39 cellular contexts compared by ENCODE assay signal in genomic region chr6:30966154-30966553, GRCh38. TPM values are rescaled to one million over a fixed set of nuclear protein-coding genes. Genes with fewer than 3 reads are reported as not detected.
"Had no signal": no experiment of that assay in that cellular context is flagged by ENCODE, and none has a peak within 500 bp of the region (broad histone marks: within the 10 kb centered on the region; RNA-seq: fewer than 3 reads in every experiment).

No MANE protein-coding gene starts in this region.

- H3K27ac Mint-ChIP-seq: activated CD4-positive, alpha-beta T cell treated with anti-CD3 and anti-CD28 coated beads for 36 hours; activated T-cell treated with anti-CD3 and anti-CD28 coated beads, Interleukin-2, amount 50 U/mL, for 24 hours; brain; mesothelial cell of epicardium; stimulated activated naive CD8-positive, alpha-beta T cell treated with anti-CD3 and anti-CD28 coated beads, Interleukin-15, Interleukin-2, amounts not matched to agents 100 ng/mL and 50 ng/mL, for 24 hours had no signal

- H3K79me2 ChIP-seq: hepatocyte had no signal

- H3K9me3 ChIP-seq: gastroesophageal sphincter, pancreas, prostate gland, thoracic aorta had no signal

- H3K36me3 ChIP-seq: gastroesophageal sphincter, pancreas, prostate gland, thoracic aorta had no signal

- H3K9me3 Mint-ChIP-seq: activated T-cell treated with anti-CD3 and anti-CD28 coated beads, Interleukin-2, amount 50 U/mL, for 24 hours; mesothelial cell of epicardium; stimulated activated effector memory CD8-positive, alpha-beta T cell treated with anti-CD3 and anti-CD28 coated beads, Interleukin-12 subunit alpha, Interleukin-12 subunit beta, amount 100 ng/mL, for 72 hours; stimulated activated naive CD8-positive, alpha-beta T cell treated with anti-CD3 and anti-CD28 coated beads, Interleukin-15, Interleukin-2, amounts not matched to agents 100 ng/mL and 50 ng/mL, for 24 hours had no signal

- H2AFZ ChIP-seq: hepatocyte had no signal

- H3K4me1 Mint-ChIP-seq: activated CD4-positive, alpha-beta T cell treated with anti-CD3 and anti-CD28 coated beads for 36 hours; brain; mesothelial cell of epicardium had no signal

- ATAC-seq: activated CD4-positive, alpha-beta T cell treated with anti-CD3 and anti-CD28 coated beads for 36 hours; gastroesophageal sphincter; left colon; pancreas; sciatic nerve had no signal

- H3K27me3 ChIP-seq: dorsolateral prefrontal cortex, hepatocyte, pancreas had no signal

- H3K4me2 ChIP-seq: hepatocyte had no signal

- H3K4me1 ChIP-seq: gastroesophageal sphincter, pancreas, prostate gland had no signal

- H3K27ac ChIP-seq: coronary artery, dorsolateral prefrontal cortex, gastroesophageal sphincter, hepatocyte, pancreas, prostate gland, skin epidermis, thoracic aorta had no signal

- H3K4me3 ChIP-seq: coronary artery, dorsolateral prefrontal cortex, gastroesophageal sphincter, hepatocyte, pancreas, prostate gland, skin epidermis, thoracic aorta had no signal

- H3K36me3 Mint-ChIP-seq: brain, mesothelial cell of epicardium had no signal

- H3K4me3 Mint-ChIP-seq: activated CD4-positive, alpha-beta T cell treated with anti-CD3 and anti-CD28 coated beads for 36 hours; activated T-cell treated with anti-CD3 and anti-CD28 coated beads, Interleukin-2, amount 50 U/mL, for 24 hours; brain; mesothelial cell of epicardium; stimulated activated effector memory CD8-positive, alpha-beta T cell treated with anti-CD3 and anti-CD28 coated beads, Interleukin-12 subunit alpha, Interleukin-12 subunit beta, amount 100 ng/mL, for 72 hours; stimulated activated naive CD8-positive, alpha-beta T cell treated with anti-CD3 and anti-CD28 coated beads, Interleukin-15, Interleukin-2, amounts not matched to agents 100 ng/mL and 50 ng/mL, for 24 hours had no signal

- H3K27me3 Mint-ChIP-seq: brain had no signal

- DNase-seq: activated CD4-positive, alpha-beta T cell treated with anti-CD3 and anti-CD28 coated beads for 36 hours; activated CD4-positive, CD25-positive, alpha-beta regulatory T cell; activated CD8-positive, alpha-beta memory T cell treated with anti-CD3 and anti-CD28 coated beads for 24 hours; activated CD8-positive, alpha-beta memory T cell treated with anti-CD3 and anti-CD28 coated beads, Interleukin-2, amount 50 U/mL, for 48 hours; activated gamma-delta T cell treated with Interleukin-2 at 50 U/mL for 16 hours; activated naive CD4-positive, alpha-beta T cell treated with anti-CD3 and anti-CD28 coated beads, Interleukin-2, amount 50 U/mL, for 16 hours; activated T-cell treated with anti-CD3 and anti-CD28 coated beads, Interleukin-2, amount 50 U/mL, for 24 hours; anterior cingulate cortex; dorsolateral prefrontal cortex; effector memory CD4-positive, alpha-beta T cell; erythroblast; islet precursor cell; left colon; naive B cell; nucleus accumbens; pancreas; retina; stimulated activated CD4-positive, alpha-beta T cell treated with anti-CD3 and anti-CD28 coated beads, Interleukin-12 subunit alpha, Interleukin-12 subunit beta, amount 100 ng/mL, for 4 hours; stimulated activated CD4-positive, alpha-beta T cell treated with anti-CD3 and anti-CD28 coated beads, Interleukin-4, amount 100 ng/mL, for 1 hour; trophoblast cell had no signal

RNA-seq across cellular contexts. Expression of gene MUC21, which starts 17.4 kb away (rescaled TPM):
- total RNA-seq: activated CD4-positive, alpha-beta T cell treated with anti-CD3 and anti-CD28 coated beads for 36 hours; cardiac septum; cerebellum; fibroblast of lung; fibroblast of villous mesenchyme; hepatocyte; left colon; liver; mesothelial cell of epicardium; pancreas; subcutaneous adipose tissue; T-helper 2 cell treated with Interferon-gamma antibody and Interleukin-4, amounts not matched to agents 100 ng/mL and 5 ng/mL, for 36 hours; thoracic aorta had no signal
- polyA plus RNA-seq: fibroblast of lung, hepatocyte, neural cell had no signal

RNA-seq across cellular contexts. Expression of gene MUCL3, which starts 25.4 kb away (rescaled TPM):
- total RNA-seq: activated CD4-positive, alpha-beta T cell treated with anti-CD3 and anti-CD28 coated beads for 36 hours; cardiac septum; cerebellum; dorsolateral prefrontal cortex; fibroblast of lung; fibroblast of villous mesenchyme; left colon; mesothelial cell of epicardium; prostate gland; subcutaneous adipose tissue; T-helper 2 cell treated with Interferon-gamma antibody and Interleukin-4, amounts not matched to agents 100 ng/mL and 5 ng/mL, for 36 hours had no signal
- polyA plus RNA-seq: fibroblast of lung, liver, neural cell had no signal

RNA-seq across cellular contexts. Expression of gene SFTA2, which starts 34.2 kb away (rescaled TPM):
- total RNA-seq: activated CD4-positive, alpha-beta T cell treated with anti-CD3 and anti-CD28 coated beads for 36 hours; cardiac septum; cerebellum; fibroblast of lung; fibroblast of villous mesenchyme; gastroesophageal sphincter; hepatocyte; left colon; liver; mesothelial cell of epicardium; prostate gland; subcutaneous adipose tissue; T-helper 2 cell treated with Interferon-gamma antibody and Interleukin-4, amounts not matched to agents 100 ng/mL and 5 ng/mL, for 36 hours; thoracic aorta had no signal
- polyA plus RNA-seq: fibroblast of lung, neural cell had no signal

RNA-seq across cellular contexts. Expression of gene MUC22, which starts 44.1 kb away (rescaled TPM):
- total RNA-seq: activated CD4-positive, alpha-beta T cell treated with anti-CD3 and anti-CD28 coated beads for 36 hours; cardiac septum; cerebellum; dorsolateral prefrontal cortex; fibroblast of lung; fibroblast of villous mesenchyme; left colon; liver; mesothelial cell of epicardium; pancreas; sciatic nerve; subcutaneous adipose tissue; T-helper 2 cell treated with Interferon-gamma antibody and Interleukin-4, amounts not matched to agents 100 ng/mL and 5 ng/mL, for 36 hours; thoracic aorta had no signal
- polyA plus RNA-seq: fibroblast of lung, hepatocyte, liver, neural cell had no signal
